Comparison of ENCODE assay signal across 16 cellular contexts in genomic region chr10:59814878-59815277, GRCh38.
DNase-seq lines count a peak whose midpoint lies in the region; ATAC-seq, FAIRE-seq and TF ChIP-seq lines count a peak whose summit lies in the region.
"Had no signal": no experiment of that assay in that cellular context is flagged by ENCODE, and none has a peak within 500 bp of the region (broad histone marks: within the 10 kb centered on the region; RNA-seq: fewer than 3 reads in every experiment).

No MANE protein-coding gene starts in this region.

- H2AFZ ChIP-seq in GM12878 (ENCODE audit: control insufficient read depth, low read depth, low read length), result no peak overlapping the region
- H2AFZ ChIP-seq: GM23338 had no signal

- H3K4me3 ChIP-seq in GM12878, result no peak overlapping the region
- H3K4me3 ChIP-seq: GM23338, K562 had no signal

- TF ChIP-seq EP300 in GM12878 (IDR thresholded peaks at IDR 0.05; ENCODE audit: borderline replicate concordance in 1 of 2, control insufficient read depth in 1 of 2, low read depth in 2 of 2, low read length in 2 of 2), result no peak

- no TSS peak for BruUV-seq in GM12878 (replicated peaks; lab: Mats Ljungman, UMichigan)

- no peak for TF ChIP-seq RAD21 in GM12878 (IDR thresholded peaks at IDR 0.05; ENCODE audit: insufficient read depth, low read depth, low read length)

- intact Hi-C loops in GM12878 (cut with micrococcal nuclease; ENCODE audit: unreplicated experiment), result no loop called here

- H3K27me3 ChIP-seq in GM12878 (replicated peaks in 1 of 2; ENCODE audit: control insufficient read depth in 2 of 2, insufficient read depth in 2 of 2, low read length in 1 of 2), result no peaks in the 10 kb centered on the region

- H3K9ac ChIP-seq in GM12878 (ENCODE audit: control insufficient read depth, insufficient read depth, low read length), result no peak overlapping the region

- no peak overlapping the region for H3K4me2 ChIP-seq in GM12878 (ENCODE audit: control insufficient read depth, insufficient read depth)
- H3K4me2 ChIP-seq: GM23338 had no signal

- H3K36me3 ChIP-seq in GM12878 (ENCODE audit: control insufficient read depth in 2 of 2, insufficient read depth in 2 of 2, low read length in 1 of 2), result peaks cover 8 to 11% of the 10 kb centered on the region in 2 experiments

- H3K9me3 ChIP-seq in GM12878 (replicated peaks; ENCODE audit: control insufficient read depth, insufficient read depth, low read length), result no peaks in the 10 kb centered on the region

- H3K79me2 ChIP-seq in GM12878 (ENCODE audit: control insufficient read depth, insufficient read depth, low read length), result no peaks in the 10 kb centered on the region

- RAD21 ChIA-PET in GM12878 (lab: Charles Lee; ENCODE audit: unreplicated experiment), result no interaction called here

- ATAC-seq in GM18502 (IDR thresholded peaks at IDR 0.05; ENCODE audit: poor library complexity, unreplicated experiment) (peak; percentile 65), GM21447 (IDR thresholded peaks at IDR 0.05; ENCODE audit: unreplicated experiment) (peak; percentile 62), HG02870 (IDR thresholded peaks at IDR 0.05; ENCODE audit: unreplicated experiment) (peak; percentile 71), GM12878 (peak; percentile 58), HG02798 (IDR thresholded peaks at IDR 0.05; ENCODE audit: poor library complexity, unreplicated experiment) (no peak), left lobe of liver (no peak), HG03196 (IDR thresholded peaks at IDR 0.05; ENCODE audit: unreplicated experiment) (no peak)
- ATAC-seq: GM23338, K562, PC-3 had no signal

- SMC1A ChIA-PET in GM12878 (lab: Charles Lee; ENCODE audit: uncharacterized antibody, unreplicated experiment), result interaction anchor here (1.0 kb wide), 1 partner anchor 183 kb away, joined by 3 read pairs; no protein-coding TSS in a partner anchor

- no peaks in the 10 kb centered on the region for H3K4me1 ChIP-seq in GM12878 (ENCODE audit: control insufficient read depth, insufficient read depth, low read length)

- POLR2A ChIA-PET in GM12878 (lab: Charles Lee), result no interaction called here

- H4K20me1 ChIP-seq in GM12878 (ENCODE audit: control insufficient read depth, insufficient read depth), result no peaks in the 10 kb centered on the region

- no peak for TF ChIP-seq POLR2A in GM12878 (IDR thresholded peaks at IDR 0.05; ENCODE audit: low read depth, low read length)

- WGBS in GM12878 (ENCODE audit: insufficient coverage, insufficient replicate concordance, low lambda C conversion rate, missing lambda C conversion rate), result 73% methylated on average over 3 of the region's 3 CpGs

- TF ChIP-seq CTCF in GM12878 (IDR thresholded peaks at IDR 0.05 in 2 of 3, conservative IDR thresholded peaks at IDR 0.05 in 1 of 3; ENCODE audit: control insufficient read depth in 2 of 3, extremely low read depth in 1 of 3, insufficient read depth in 1 of 3, low read depth in 3 of 3, low read length in 3 of 3), result no peak

- no peak for DNase-seq in GM12878 (ENCODE audit: low read depth, low spot score)
- DNase-seq in NCI-H1436 (lab: John Stamatoyannopoulos, UW), result no peak
- DNase-seq in left lobe of liver (ENCODE audit: low spot score), result no peak
- DNase-seq: AML-193, DMS79, NCI-H146, NCI-H345 had no signal

- H3K27ac ChIP-seq in GM12878 (ENCODE audit: control insufficient read depth, insufficient read depth), result no peak overlapping the region
- H3K27ac ChIP-seq: HL-60 had no signal

- CTCF ChIA-PET in GM12878 (lab: Yijun Ruan, JAX), result interaction anchor here (1.6 kb wide), 1 partner anchor 12 kb away, joined by 3 read pairs; no protein-coding TSS in a partner anchor

- in situ Hi-C loops in GM12878 (cut with MboI), result no loop called here

- no peak for FAIRE-seq in GM12878 (lab: Jason Lieb, UNC)
- FAIRE-seq: K562 had no signal

TF ChIP-seq in GM12878, 131 proteins besides CTCF, POLR2A, EP300 and RAD21:
- TF ChIP-seq NR2C2 (IDR thresholded peaks at IDR 0.05; ENCODE audit: borderline replicate concordance, control insufficient read depth, insufficient read length, low read depth) (no peak), E2F4 (IDR thresholded peaks at IDR 0.05; ENCODE audit: low read depth, low read length) (no peak), BCL3 (IDR thresholded peaks at IDR 0.05; ENCODE audit: borderline replicate concordance, insufficient read depth, low read depth, low read length, poor library complexity, severe bottlenecking) (no peak), JUNB (IDR thresholded peaks at IDR 0.05) (peak; percentile 21; the same call in 1 of the 2 replicates)

Comparison
In these comparisons a context has a peak if more than half of its experiments do, and no peak if none do; other contexts are left out.
1. ATAC-seq: peak in GM18502 (single experiment), GM21447 (single experiment), HG02870 (single experiment) and GM12878 (single experiment); none in HG02798 (single experiment), left lobe of liver (single experiment) and HG03196 (single experiment).